8 cellular contexts compared by ENCODE assay signal in genomic region chr11:66637557-66638176, GRCh38. TPM values are rescaled to one million over a fixed set of nuclear protein-coding genes. Genes with fewer than 3 reads are reported as not detected.
DNase-seq lines count a peak whose midpoint lies in the region; ATAC-seq and TF ChIP-seq lines count a peak whose summit lies in the region.

No MANE protein-coding gene starts in this region.

- intact Hi-C loops in CD8-positive, alpha-beta T cell (cut with DNase I, micrococcal nuclease) = loop anchor here (1.0 to 10.0 kb wide), 9 partner anchors 21 to 323 kb away; partner anchors contain the start of genes CCDC87 (in 2 of the 2), CCS (in 2 of the 2), RBM14 (in 2 of the 2) and RBM4B (in 2 of the 2)
- intact Hi-C loops in body of pancreas (cut with DNase I) = no loop called here
- intact Hi-C loops in aorta (cut with DNase I) = loop anchor here in 1 of 2 donors (5.0 kb wide), 1 partner anchor 40 kb away; the partner anchor contains the start of gene RBM4B

- peak overlapping the region; percentile 79 for H3K4me2 ChIP-seq in KMS-11

- no peak for ATAC-seq in CD8-positive, alpha-beta T cell
- peak; percentile 1 for ATAC-seq in body of pancreas
- ATAC-seq in memory B cell (ENCODE audit: low read depth) = no peak
- ATAC-seq in aorta (ENCODE audit: low FRiP score) = peak; percentile 11
- no peak for ATAC-seq in HG02840 (IDR thresholded peaks at IDR 0.05; ENCODE audit: low FRiP score, unreplicated experiment)

- no peaks in the 10 kb centered on the region for H3K27me3 ChIP-seq in CD8-positive, alpha-beta T cell (ENCODE audit: insufficient read depth, low read length)
- no peaks in the 10 kb centered on the region for H3K27me3 ChIP-seq in KMS-11 (ENCODE audit: insufficient read depth, low read depth)
- H3K27me3 ChIP-seq in body of pancreas = no peaks in the 10 kb centered on the region
- H3K27me3 ChIP-seq in aorta (ENCODE audit: control insufficient read depth in 1 of 2, insufficient read depth in 2 of 2, low read length in 1 of 2) = no peaks in the 10 kb centered on the region

- peaks cover 94% of the 10 kb centered on the region for H3K79me2 ChIP-seq in KMS-11 (ENCODE audit: insufficient read depth, low read depth)

- CTCF ChIA-PET in CD8-positive, alpha-beta T cell (lab: Charles Lee) = interaction anchor here (0.6 to 3.5 kb wide), 11 partner anchors 9 to 186 kb away, joined by 3 to 27 read pairs (median 5); partner anchors contain the start of genes CCDC87, CCS and RBM4B

- TF ChIP-seq CTCF in CD8-positive, alpha-beta T cell (IDR thresholded peaks at IDR 0.05) = no peak
- TF ChIP-seq CTCF in KMS-11 (conservative IDR thresholded peaks at IDR 0.05; ENCODE audit: low read depth, low read length) = no peak
- TF ChIP-seq CTCF in body of pancreas (IDR thresholded peaks at IDR 0.05) = no peak
- TF ChIP-seq CTCF in GM10266 (IDR thresholded peaks at IDR 0.05; ENCODE audit: control insufficient read depth, insufficient read depth, low read depth, missing control alignments) = no peak

- peaks cover 21% of the 10 kb centered on the region for H3K36me3 ChIP-seq in CD8-positive, alpha-beta T cell (ENCODE audit: insufficient read depth, low read length)
- H3K36me3 ChIP-seq in KMS-11 (ENCODE audit: insufficient read depth) (peaks cover 18% of the 10 kb centered on the region; the same call in 1 of the 2 replicates), body of pancreas (replicated peaks in 1 of 2; ENCODE audit: insufficient read depth in 1 of 2, low read depth in 2 of 2) (no peaks in the 10 kb centered on the region), aorta (ENCODE audit: control insufficient read depth in 1 of 2, insufficient read depth in 2 of 2, low read length in 1 of 2) (peaks cover 2 to 3% of the 10 kb centered on the region in 2 donors)

- H3K4me3 ChIP-seq in CD8-positive, alpha-beta T cell (ENCODE audit: low read depth, low read length) = peak overlapping the region; percentile 49
- no peak overlapping the region for H3K4me3 ChIP-seq in KMS-11 (IDR thresholded peaks at IDR 0.05; ENCODE audit: insufficient read depth, low read depth, low read length)
- H3K4me3 ChIP-seq in body of pancreas = no peak overlapping the region
- H3K4me3 ChIP-seq in aorta (ENCODE audit: low read length in 2 of 2) = peak overlapping the region in 1 of 2 donors; percentile 46

- peak overlapping the region; percentile 34; the same call in 1 of the 2 replicates for H2AFZ ChIP-seq in KMS-11 (ENCODE audit: low read depth)

- peaks cover 46% of the 10 kb centered on the region for H3K4me1 ChIP-seq in CD8-positive, alpha-beta T cell (ENCODE audit: insufficient read depth, low read length)
- H3K4me1 ChIP-seq in KMS-11 (ENCODE audit: low read depth, poor library complexity, severe bottlenecking) (peaks cover 41% of the 10 kb centered on the region), body of pancreas (peaks cover 42% of the 10 kb centered on the region), aorta (ENCODE audit: control insufficient read depth in 1 of 2, insufficient read depth in 2 of 2, low read length in 2 of 2) (peaks cover 0 to 6% of the 10 kb centered on the region in 2 donors)

- H3K4me1 Mint-ChIP-seq in CD8-positive, alpha-beta T cell (ENCODE audit: low read depth) = peaks cover 61% of the 10 kb centered on the region
- H3K4me1 Mint-ChIP-seq in memory B cell = peaks cover 44% of the 10 kb centered on the region

- peak overlapping the region; percentile 88 for H3K9ac ChIP-seq in KMS-11

- H3K27ac ChIP-seq in CD8-positive, alpha-beta T cell (ENCODE audit: low read depth, low read length) = peak overlapping the region; percentile 44
- H3K27ac ChIP-seq in KMS-11 = peak overlapping the region; percentile 80
- H3K27ac ChIP-seq in body of pancreas = peak overlapping the region; percentile 68 to 90 (median 86)
- peak overlapping the region in 1 of 2 donors; percentile 53 for H3K27ac ChIP-seq in aorta (ENCODE audit: low read depth in 1 of 2, low read length in 2 of 2)

- peak overlapping the region; percentile 98 for H3K4me3 Mint-ChIP-seq in CD8-positive, alpha-beta T cell
- peak overlapping the region; percentile 97 for H3K4me3 Mint-ChIP-seq in memory B cell

- no peaks in the 10 kb centered on the region for H3K9me3 ChIP-seq in CD8-positive, alpha-beta T cell (ENCODE audit: low read length)
- H3K9me3 ChIP-seq in body of pancreas (no peaks in the 10 kb centered on the region), aorta (ENCODE audit: control insufficient read depth, low read length) (no peaks in the 10 kb centered on the region)

- WGBS in body of pancreas, 2 donors = 52 to 56% methylated on average over 12 of the region's 12 CpGs
- 34 to 41% methylated on average over 12 of the region's 12 CpGs for WGBS in aorta, 2 donors

- peak overlapping the region; percentile 97 for H3K27ac Mint-ChIP-seq in CD8-positive, alpha-beta T cell
- peak overlapping the region; percentile 94 for H3K27ac Mint-ChIP-seq in memory B cell

- H4K20me1 ChIP-seq in KMS-11 (ENCODE audit: insufficient read depth) = peaks cover 31% of the 10 kb centered on the region

- H3K9me3 Mint-ChIP-seq in CD8-positive, alpha-beta T cell = no peaks in the 10 kb centered on the region
- no peaks in the 10 kb centered on the region for H3K9me3 Mint-ChIP-seq in memory B cell

- no peak for TF ChIP-seq POLR2A in body of pancreas (IDR thresholded peaks at IDR 0.05)

- H3K36me3 Mint-ChIP-seq in CD8-positive, alpha-beta T cell = peaks cover 57% of the 10 kb centered on the region
- peaks cover 19% of the 10 kb centered on the region for H3K36me3 Mint-ChIP-seq in memory B cell

- peak in 1 of 7 experiments; percentile 6 for DNase-seq in CD8-positive, alpha-beta T cell
- DNase-seq in body of pancreas = peak in 1 of 4 donors; percentile 18
- no peak for DNase-seq in memory B cell (ENCODE audit: low spot score in 2 of 2)
- no peak for DNase-seq in aorta
- DNase-seq in GDM1 (lab: John Stamatoyannopoulos, UW) = no peak
- DNase-seq in GM10266 (ENCODE audit: extremely low spot score) = no peak

- H3K27me3 Mint-ChIP-seq in CD8-positive, alpha-beta T cell (ENCODE audit: low read depth) = no peaks in the 10 kb centered on the region
- no peaks in the 10 kb centered on the region for H3K27me3 Mint-ChIP-seq in memory B cell

- POLR2A ChIA-PET in CD8-positive, alpha-beta T cell (lab: Charles Lee) = interaction anchor here (0.6 to 11.7 kb wide), 25 partner anchors 9 to 1140 kb away, joined by 3 to 127 read pairs (median 6); partner anchors contain the start of genes CCDC87, CCS, CTSF and MRPL11

RNA-seq across cellular contexts. Expression of gene RBM4, which starts 0.8 kb away (rescaled TPM):
- 100 to 1,000 TPM; 183 to 191 TPM for total RNA-seq in CD8-positive, alpha-beta T cell
- total RNA-seq in body of pancreas (10 to 100 TPM; 44.2 to 71.1 TPM), aorta (10 to 100 TPM; 86.9 to 98.1 TPM)
- 10 to 100 TPM; 78.6 to 91.1 TPM for polyA plus RNA-seq in aorta

RNA-seq across cellular contexts. Expression of gene RBM14, which starts 21.2 kb away (rescaled TPM):
- 100 to 1,000 TPM; 198 to 213 TPM for total RNA-seq in CD8-positive, alpha-beta T cell
- 10 to 100 TPM; 29.8 to 37.6 TPM for total RNA-seq in body of pancreas
- 10 to 100 TPM; 66.3 to 66.7 TPM for total RNA-seq in aorta
- polyA plus RNA-seq in aorta = 10 to 100 TPM; 11.4 to 41.4 TPM

RNA-seq across cellular contexts. Expression of gene RBM4B, which starts 40.0 kb away (rescaled TPM):
- 1 to 10 TPM; 5.4 to 5.6 TPM for total RNA-seq in CD8-positive, alpha-beta T cell
- 10 to 100 TPM; 13.2 to 22.6 TPM for total RNA-seq in body of pancreas
- 10 to 100 TPM in 1 of 2 donors, 1 to 10 TPM in 1; 9.2 to 16.5 TPM for total RNA-seq in aorta
- 10 to 100 TPM in 1 of 2 donors, 1 to 10 TPM in 1; 7.3 to 12.3 TPM for polyA plus RNA-seq in aorta

RNA-seq across cellular contexts. Expression of gene CCS, which starts 44.7 kb away (rescaled TPM):
- 10 to 100 TPM; 30.0 to 32.3 TPM for total RNA-seq in CD8-positive, alpha-beta T cell
- total RNA-seq in body of pancreas (10 to 100 TPM; 26.5 to 33.9 TPM), aorta (10 to 100 TPM; 25.7 to 48.0 TPM)
- polyA plus RNA-seq in aorta = 100 to 1,000 TPM in 1 of 2 donors, 10 to 100 TPM in 1; 29.8 to 287 TPM

RNA-seq across cellular contexts. Expression of gene CCDC87, which starts 44.8 kb away (rescaled TPM):
- total RNA-seq in CD8-positive, alpha-beta T cell = under 1 TPM; 0.53 to 0.65 TPM
- total RNA-seq in body of pancreas (under 1 TPM in 1 of 2 donors, not detected in 1; under 0.01 TPM), aorta (under 1 TPM; 0.19 to 0.33 TPM)
- under 1 TPM in 1 of 2 donors, not detected in 1; 0.10 TPM for polyA plus RNA-seq in aorta

Comparison
In these comparisons a context has a peak if more than half of its experiments do, and no peak if none do; other contexts are left out.
1. ATAC-seq: peak in body of pancreas (single experiment) and aorta (single experiment); none in CD8-positive, alpha-beta T cell (single experiment), memory B cell (single experiment) and HG02840 (single experiment).